In genomic region chr2:21372654-21373053, GRCh38 we compare ENCODE assay signal across 9 cellular contexts.
DNase-seq lines count a peak whose midpoint lies in the region; ATAC-seq, FAIRE-seq and TF ChIP-seq lines count a peak whose summit lies in the region.
"Had no signal": no experiment of that assay in that cellular context is flagged by ENCODE, and none has a peak within 500 bp of the region (broad histone marks: within the 10 kb centered on the region; RNA-seq: fewer than 3 reads in every experiment).

No MANE protein-coding gene starts in this region.

- no peak for TF ChIP-seq POLR2A in A549 (IDR thresholded peaks at IDR 0.05; ENCODE audit: low read length)

- TF ChIP-seq CTCF in A549 (IDR thresholded peaks at IDR 0.05) = 0 out of 3 replicates have a peak, but pooled peaks have one; percentile 13
- peak; percentile 58; the same call in 1 of the 2 replicates for TF ChIP-seq CTCF in GM12875 (IDR thresholded peaks at IDR 0.05; ENCODE audit: borderline replicate concordance, insufficient read depth, low read depth, low read length)

- POLR2A ChIA-PET in A549 (lab: Yijun Ruan, JAX) = no interaction called here

- H3K4me3 ChIP-seq in A549 (no peak overlapping the region), GM12875 (ENCODE audit: low read depth, low read length) (no peak overlapping the region)
- H3K4me3 ChIP-seq: cardiac muscle cell had no signal

- H3K36me3 Mint-ChIP-seq in immature natural killer cell = no peaks in the 10 kb centered on the region

- no peak overlapping the region for H3K27ac Mint-ChIP-seq in immature natural killer cell

- ATAC-seq in A549 = peak in 1 of 2 experiments; percentile 74; a peak in 3 of 6 replicates
- ATAC-seq in HG02588 (IDR thresholded peaks at IDR 0.05; ENCODE audit: unreplicated experiment) = no peak
- ATAC-seq in HG03045 (IDR thresholded peaks at IDR 0.05; ENCODE audit: unreplicated experiment) = no peak
- ATAC-seq in GM19023 (IDR thresholded peaks at IDR 0.05; ENCODE audit: unreplicated experiment) = no peak

- no peak for TF ChIP-seq EP300 in A549 (IDR thresholded peaks at IDR 0.05)

- no peaks in the 10 kb centered on the region for H3K4me1 ChIP-seq in A549

- H3K4me1 Mint-ChIP-seq in immature natural killer cell = no peaks in the 10 kb centered on the region

- DNase-seq in A549 (ENCODE audit: low read depth in 1 of 2, low spot score in 1 of 2) = peak; percentile 7 to 37
- DNase-seq in NCI-H748 (lab: John Stamatoyannopoulos, UW; ENCODE audit: unreplicated experiment) = peak; percentile 44
- peak; percentile 24 for DNase-seq in foreskin melanocyte
- DNase-seq in immature natural killer cell = no peak

- CTCF ChIA-PET in A549 (lab: Yijun Ruan, JAX) = interaction anchor here (0.6 kb wide), 1 partner anchor 117 kb away, joined by 3 read pairs; no protein-coding TSS in a partner anchor

- H3K4me2 ChIP-seq in A549 = no peak overlapping the region

- H3K9me3 ChIP-seq in A549 = no peaks in the 10 kb centered on the region

- no peak overlapping the region for H3K27ac ChIP-seq in A549
- H3K27ac ChIP-seq: cardiac muscle cell had no signal

- H3K27me3 Mint-ChIP-seq in immature natural killer cell (ENCODE audit: low read depth in 3 of 3) = no peaks in the 10 kb centered on the region

- FAIRE-seq in A549 (lab: Jason Lieb, UNC) = no peak

- peaks cover 0 to 9% (median 5%) of the 10 kb centered on the region in 6 donors for H3K9me3 Mint-ChIP-seq in immature natural killer cell

- 3% methylated on average over 2 of the region's 2 CpGs for WGBS in A549 (ENCODE audit: missing lambda C conversion rate)

- H3K4me3 Mint-ChIP-seq in immature natural killer cell = no peak overlapping the region

- TF ChIP-seq RAD21 in A549 (conservative IDR thresholded peaks at IDR 0.05 in 1 of 2, IDR thresholded peaks at IDR 0.05 in 1 of 2) = peak in 1 of 2 experiments; percentile 35; a peak in 1 of 5 replicates

TF ChIP-seq in A549, 52 proteins besides CTCF, POLR2A, EP300 and RAD21:
- TF ChIP-seq HDAC2 (IDR thresholded peaks at IDR 0.05) (no peak), RARB (CRISPR knock-in tag; IDR thresholded peaks at IDR 0.05) (no peak), FOXS1 (CRISPR knock-in tag; IDR thresholded peaks at IDR 0.05) (no peak)

Comparison
In these comparisons a context has a peak if more than half of its experiments do, and no peak if none do; other contexts are left out.
1. DNase-seq: peak in A549 (2 of 2), NCI-H748 (single experiment) and foreskin melanocyte (single experiment); none in immature natural killer cell (0 of 3).